Comparison of ENCODE assay signal across 14 cellular contexts in genomic region chr11:127130321-127130720, GRCh38.
"Had no signal": no experiment of that assay in that cellular context is flagged by ENCODE, and none has a peak within 500 bp of the region (broad histone marks: within the 10 kb centered on the region; RNA-seq: fewer than 3 reads in every experiment).

No MANE protein-coding gene starts in this region.

- H3K27ac Mint-ChIP-seq: activated naive CD8-positive, alpha-beta T cell treated with anti-CD3 and anti-CD28 coated beads, Interleukin-2, amount 10 ng/mL, durations not matched to agents 7 days and 5 days; stimulated activated naive CD8-positive, alpha-beta T cell treated with anti-CD3 and anti-CD28 coated beads, Interleukin-15, Interleukin-2, amounts not matched to agents 100 ng/mL and 50 ng/mL, for 24 hours had no signal

- H3K4me3 Mint-ChIP-seq: activated naive CD8-positive, alpha-beta T cell treated with anti-CD3 and anti-CD28 coated beads, Interleukin-2, amount 10 ng/mL, durations not matched to agents 7 days and 5 days; activated T-cell treated with anti-CD3 and anti-CD28 coated beads, Interleukin-2, amount 50 U/mL, for 4 hours; neural crest cell; stimulated activated naive CD8-positive, alpha-beta T cell treated with anti-CD3 and anti-CD28 coated beads, Interleukin-15, Interleukin-2, amounts not matched to agents 100 ng/mL and 50 ng/mL, for 24 hours had no signal

- H3K4me1 Mint-ChIP-seq: activated naive CD8-positive, alpha-beta T cell treated with anti-CD3 and anti-CD28 coated beads, Interleukin-2, amount 10 ng/mL, durations not matched to agents 7 days and 5 days; neural crest cell had no signal

- DNase-seq: activated CD4-positive, alpha-beta T cell treated with anti-CD3 and anti-CD28 coated beads for 1 hour; activated CD4-positive, alpha-beta T cell treated with anti-CD3 and anti-CD28 coated beads, Interleukin-2, amount 50 U/mL, for 48 hours; activated naive CD8-positive, alpha-beta T cell treated with anti-CD3 and anti-CD28 coated beads, Interleukin-2, amount 10 ng/mL, durations not matched to agents 7 days and 5 days; activated T-cell treated with anti-CD3 and anti-CD28 coated beads, Interleukin-2, amount 50 U/mL, for 4 hours; anterior cingulate cortex; dorsolateral prefrontal cortex; kidney; ovary; sigmoid colon; stimulated activated CD4-positive, alpha-beta T cell treated with anti-CD3 and anti-CD28 coated beads, Interleukin-4, amount 100 ng/mL, for 1 hour; stimulated activated CD8-positive, alpha-beta memory T cell treated with anti-CD3 and anti-CD28 coated beads, Interleukin-4, amount 100 ng/mL, for 48 hours had no signal

- H3K27me3 ChIP-seq: ovary, sigmoid colon had no signal

- H3K27me3 Mint-ChIP-seq: stimulated activated naive CD8-positive, alpha-beta T cell treated with anti-CD3 and anti-CD28 coated beads, Interleukin-15, Interleukin-2, amounts not matched to agents 100 ng/mL and 50 ng/mL, for 24 hours had no signal

- H3K9me3 Mint-ChIP-seq: activated naive CD8-positive, alpha-beta T cell treated with anti-CD3 and anti-CD28 coated beads, Interleukin-2, amount 10 ng/mL, durations not matched to agents 7 days and 5 days; activated T-cell treated with anti-CD3 and anti-CD28 coated beads, Interleukin-2, amount 50 U/mL, for 4 hours; stimulated activated naive CD8-positive, alpha-beta T cell treated with anti-CD3 and anti-CD28 coated beads, Interleukin-15, Interleukin-2, amounts not matched to agents 100 ng/mL and 50 ng/mL, for 24 hours had no signal

- ATAC-seq: activated T-cell treated with anti-CD3 and anti-CD28 coated beads, Interleukin-2, amount 50 U/mL, for 4 hours had no signal

- H3K36me3 ChIP-seq: ovary, sigmoid colon had no signal

- H3K36me3 Mint-ChIP-seq: activated naive CD8-positive, alpha-beta T cell treated with anti-CD3 and anti-CD28 coated beads, Interleukin-2, amount 10 ng/mL, durations not matched to agents 7 days and 5 days had no signal

- H3K4me3 ChIP-seq: dorsolateral prefrontal cortex, hepatocyte, ovary, sigmoid colon had no signal

- H3K27ac ChIP-seq: dorsolateral prefrontal cortex, hepatocyte, ovary, sigmoid colon had no signal

- H3K9me3 ChIP-seq: ovary had no signal

- H3K4me1 ChIP-seq: sigmoid colon had no signal
